Comparison of ENCODE assay signal across 8 cellular contexts in genomic region chr20:47356526-47357295, GRCh38. TPM values are rescaled to one million over a fixed set of nuclear protein-coding genes. Genes with fewer than 3 reads are reported as not detected.
DNase-seq lines count a peak whose midpoint lies in the region; ATAC-seq, FAIRE-seq and TF ChIP-seq lines count a peak whose summit lies in the region.

Gene ZMYND8, minus strand, starts transcription at chr20:47356699. Its CDS starts 29 bp downstream, at chr20:47356670.

- WGBS in pancreas, 2 donors = 6 to 10% methylated on average over 21 of the region's 21 CpGs
- WGBS in thymus = 7% methylated on average over 21 of the region's 21 CpGs

- H3K4me3 Mint-ChIP-seq in activated naive CD8-positive, alpha-beta T cell treated with anti-CD3 and anti-CD28 coated beads, Interleukin-2, amount 10 ng/mL, durations not matched to agents 7 days and 5 days = no peak within 1 kb of the TSS
- peak within 1 kb of the TSS; percentile 95 for H3K4me3 Mint-ChIP-seq in glutamatergic neuron (ENCODE audit: unreplicated experiment)

- H3K9me3 Mint-ChIP-seq in activated naive CD8-positive, alpha-beta T cell treated with anti-CD3 and anti-CD28 coated beads, Interleukin-2, amount 10 ng/mL, durations not matched to agents 7 days and 5 days = no peaks in the 10 kb centered on the region
- peaks cover 14% of the 10 kb centered on the region for H3K9me3 Mint-ChIP-seq in glutamatergic neuron (ENCODE audit: unreplicated experiment)

- TF ChIP-seq CTCF in glutamatergic neuron (IDR thresholded peaks at IDR 0.05; ENCODE audit: partially characterized antibody, unreplicated experiment) (no peak), pancreas (IDR thresholded peaks at IDR 0.05) (no peak)

- H3K36me3 ChIP-seq in ES-I3 (ENCODE audit: insufficient read depth, low read length) (no peaks in the 10 kb centered on the region; the same call in 1 of the 2 replicates), pancreas (no peaks in the 10 kb centered on the region), thymus (ENCODE audit: control insufficient read depth, insufficient read depth) (peaks cover 5% of the 10 kb centered on the region)

- POLR2A ChIA-PET in activated naive CD8-positive, alpha-beta T cell treated with anti-CD3 and anti-CD28 coated beads, Interleukin-2, amount 10 ng/mL, durations not matched to agents 7 days and 5 days (lab: Charles Lee) = interaction anchor here (0.7 to 3.7 kb wide), 20 partner anchors 9 to 1690 kb away, joined by 3 to 27 read pairs (median 4); partner anchors contain the start of genes CSE1L and NCOA3

- H3K4me3 ChIP-seq in pancreas (peak within 1 kb of the TSS in 2 of 4 donors; percentile 7 to 19), thymus (ENCODE audit: low read length) (peak within 1 kb of the TSS; percentile 57)

- H3K36me3 Mint-ChIP-seq in activated naive CD8-positive, alpha-beta T cell treated with anti-CD3 and anti-CD28 coated beads, Interleukin-2, amount 10 ng/mL, durations not matched to agents 7 days and 5 days = peaks cover 23% of the 10 kb centered on the region
- no peaks in the 10 kb centered on the region for H3K36me3 Mint-ChIP-seq in glutamatergic neuron (ENCODE audit: unreplicated experiment)

- H3K27me3 Mint-ChIP-seq in activated naive CD8-positive, alpha-beta T cell treated with anti-CD3 and anti-CD28 coated beads, Interleukin-2, amount 10 ng/mL, durations not matched to agents 7 days and 5 days = no peaks in the 10 kb centered on the region
- peaks cover 16% of the 10 kb centered on the region for H3K27me3 Mint-ChIP-seq in glutamatergic neuron (ENCODE audit: unreplicated experiment)

- H3K9me3 ChIP-seq in ES-I3 (ENCODE audit: control insufficient read depth, insufficient read depth, low read length) (no peaks in the 10 kb centered on the region), pancreas (no peaks in the 10 kb centered on the region), thymus (ENCODE audit: control insufficient read depth) (no peaks in the 10 kb centered on the region)

- intact Hi-C loops in pancreas (cut with DNase I) = loop anchor here in 1 of 3 donors (5.0 kb wide), 1 partner anchor 39 kb away; no protein-coding TSS in a partner anchor

- peak; percentile 39 for ATAC-seq in HG02588 (IDR thresholded peaks at IDR 0.05; ENCODE audit: unreplicated experiment)
- peak; percentile 81 for ATAC-seq in activated naive CD8-positive, alpha-beta T cell treated with anti-CD3 and anti-CD28 coated beads, Interleukin-2, amount 10 ng/mL, durations not matched to agents 7 days and 5 days (ENCODE audit: low read depth)
- peak; percentile 46 to 63 (median 56) for ATAC-seq in pancreas

- peak within 1 kb of the TSS; percentile 99 for H3K27ac Mint-ChIP-seq in activated naive CD8-positive, alpha-beta T cell treated with anti-CD3 and anti-CD28 coated beads, Interleukin-2, amount 10 ng/mL, durations not matched to agents 7 days and 5 days
- H3K27ac Mint-ChIP-seq in glutamatergic neuron (ENCODE audit: unreplicated experiment) = no peak within 1 kb of the TSS

- no peak for FAIRE-seq in pancreas (lab: Jason Lieb, UNC)

- H3K4me1 ChIP-seq in ES-I3 (ENCODE audit: insufficient read depth, low read length) (peaks cover 83% of the 10 kb centered on the region), pancreas (peaks cover 89 to 96% (median 93%) of the 10 kb centered on the region in 3 donors), thymus (ENCODE audit: control insufficient read depth, insufficient read depth, low read length) (peaks cover 28% of the 10 kb centered on the region)

- H3K4me1 Mint-ChIP-seq in activated naive CD8-positive, alpha-beta T cell treated with anti-CD3 and anti-CD28 coated beads, Interleukin-2, amount 10 ng/mL, durations not matched to agents 7 days and 5 days = peaks cover 50% of the 10 kb centered on the region
- peaks cover 67% of the 10 kb centered on the region for H3K4me1 Mint-ChIP-seq in glutamatergic neuron (ENCODE audit: low read depth, unreplicated experiment)

- no peaks in the 10 kb centered on the region for H3K27me3 ChIP-seq in pancreas
- H3K27me3 ChIP-seq in thymus (ENCODE audit: control insufficient read depth, insufficient read depth) = peaks cover 2% of the 10 kb centered on the region

- H3K9ac ChIP-seq in ES-I3 (ENCODE audit: low read depth, low read length) = peak within 1 kb of the TSS; percentile 59

- H3K27ac ChIP-seq in pancreas (peak within 1 kb of the TSS; percentile 94 to 99 (median 98)), thymus (ENCODE audit: low read depth) (peak within 1 kb of the TSS; percentile 97)

- DNase-seq in NCI-H1436 treated with DMSO at 0.1 percent for 48 hours (lab: John Stamatoyannopoulos, UW) (peak; percentile 91), T follicular helper cell (ENCODE audit: low read depth) (peak; percentile 86), glutamatergic neuron (peak; percentile 83), pancreas (peak; percentile 83 to 96 (median 84))
- peak; percentile 99 for DNase-seq in activated naive CD8-positive, alpha-beta T cell treated with anti-CD3 and anti-CD28 coated beads, Interleukin-2, amount 10 ng/mL, durations not matched to agents 7 days and 5 days

RNA-seq across cellular contexts. Expression of gene ZMYND8, which starts in this region (rescaled TPM):
- 10 to 100 TPM; 51.0 to 51.5 TPM for total RNA-seq in activated naive CD8-positive, alpha-beta T cell treated with anti-CD3 and anti-CD28 coated beads, Interleukin-2, amount 10 ng/mL, durations not matched to agents 7 days and 5 days
- total RNA-seq in glutamatergic neuron (ENCODE audit: unreplicated experiment) (116 TPM), pancreas (10 to 100 TPM; 11.3 to 25.6 (median 18.5) TPM)
- polyA plus RNA-seq in pancreas (10 to 100 TPM; 10.8 to 13.9 TPM), thymus (28.5 TPM)
